ENCODE assay signal across 1 cellular context in genomic region chr1:18901147-18901951, GRCh38.
A peak's percentile ranks its signal among the peaks of the same experiment; 100 is the strongest.
TF ChIP-seq lines count a peak whose summit lies in the region.

No MANE protein-coding gene starts in this region.

TF ChIP-seq in HepG2, 621 proteins besides CTCF, POLR2A, EP300 and RAD21 (continued from another document and continues in another):
- peak; percentile 89 for TF ChIP-seq HNF4A (CRISPR knock-in tag; IDR thresholded peaks at IDR 0.05)
- peak; percentile 63; the same call in 1 of the 2 replicates for TF ChIP-seq ZNF12 (CRISPR knock-in tag; IDR thresholded peaks at IDR 0.05)
- no peak for TF ChIP-seq ZNF253 (CRISPR knock-in tag; IDR thresholded peaks at IDR 0.05; ENCODE audit: borderline replicate concordance)
- TF ChIP-seq ETV6 (CRISPR knock-in tag; conservative IDR thresholded peaks at IDR 0.05): no peak
- TF ChIP-seq, protein P1, sequence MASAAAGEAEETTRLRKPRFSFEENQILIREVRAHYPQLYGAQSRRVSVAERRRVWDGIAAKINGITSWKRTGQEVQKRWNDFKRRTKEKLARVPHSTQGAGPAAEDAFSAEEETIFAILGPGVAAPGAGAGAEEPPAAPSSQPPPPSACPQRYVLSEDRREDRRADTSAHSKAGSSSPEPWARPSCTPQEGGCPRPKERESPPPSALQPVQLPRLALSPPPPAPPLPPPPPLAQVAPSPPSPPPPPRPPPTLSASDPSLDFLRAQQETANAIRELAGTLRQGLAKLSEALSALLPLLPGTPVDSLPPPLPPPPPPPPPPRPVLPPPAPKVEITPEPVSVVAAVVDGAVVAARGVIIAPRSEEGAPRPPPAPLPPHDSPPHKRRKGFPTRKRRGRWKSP (CRISPR knock-in tag; IDR thresholded peaks at IDR 0.05): 0 out of 2 replicates have a peak, but pooled peaks have one; percentile 31
- TF ChIP-seq SIX1 (CRISPR knock-in tag; IDR thresholded peaks at IDR 0.05; ENCODE audit: borderline replicate concordance): no peak
- peak; percentile 80; the same call in 1 of the 2 replicates for TF ChIP-seq DPF2 (CRISPR knock-in tag; IDR thresholded peaks at IDR 0.05; ENCODE audit: borderline replicate concordance, low read depth)
- TF ChIP-seq MAFG (CRISPR knock-in tag; IDR thresholded peaks at IDR 0.05): no peak
- TF ChIP-seq NR2F6 (IDR thresholded peaks at IDR 0.05): peak; percentile 99
- peak; percentile 100 for TF ChIP-seq NR2F6 (CRISPR knock-in tag; IDR thresholded peaks at IDR 0.05)
- no peak; the same call in 1 of the 2 replicates for TF ChIP-seq ARHGAP35 (CRISPR knock-in tag; IDR thresholded peaks at IDR 0.05; ENCODE audit: borderline replicate concordance)
- TF ChIP-seq IKZF1 (IDR thresholded peaks at IDR 0.05): no peak
- TF ChIP-seq SNAPC2 (CRISPR knock-in tag; IDR thresholded peaks at IDR 0.05): no peak
- TF ChIP-seq, protein P2, sequence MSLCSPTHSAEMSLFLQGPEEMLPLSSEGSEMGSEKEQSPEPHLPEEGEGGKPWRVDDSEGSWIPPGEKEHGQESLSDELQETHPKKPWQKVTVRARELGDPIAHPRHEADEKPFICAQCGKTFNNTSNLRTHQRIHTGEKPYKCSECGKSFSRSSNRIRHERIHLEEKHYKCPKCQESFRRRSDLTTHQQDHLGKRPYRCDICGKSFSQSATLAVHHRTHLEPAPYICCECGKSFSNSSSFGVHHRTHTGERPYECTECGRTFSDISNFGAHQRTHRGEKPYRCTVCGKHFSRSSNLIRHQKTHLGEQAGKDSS (CRISPR knock-in tag; IDR thresholded peaks at IDR 0.05; ENCODE audit: borderline replicate concordance, low read depth): peak; percentile 84; the same call in 1 of the 2 replicates
- no peak; the same call in 1 of the 2 replicates for TF ChIP-seq ZNF629 (CRISPR knock-in tag; conservative IDR thresholded peaks at IDR 0.05)
- TF ChIP-seq TRIM24 (CRISPR knock-in tag; IDR thresholded peaks at IDR 0.05): no peak
- no peak for TF ChIP-seq ZNF790 (CRISPR knock-in tag; IDR thresholded peaks at IDR 0.05; ENCODE audit: borderline replicate concordance)
- TF ChIP-seq ZNF468 (CRISPR knock-in tag; IDR thresholded peaks at IDR 0.05): no peak
- TF ChIP-seq HOXA5 (CRISPR knock-in tag; IDR thresholded peaks at IDR 0.05): 0 out of 2 replicates have a peak, but pooled peaks have one; percentile 37
- no peak for TF ChIP-seq ZNF143 (CRISPR knock-in tag; IDR thresholded peaks at IDR 0.05)
- TF ChIP-seq ZNF552 (CRISPR knock-in tag; IDR thresholded peaks at IDR 0.05; ENCODE audit: borderline replicate concordance): no peak
- TF ChIP-seq RAD51 (IDR thresholded peaks at IDR 0.05; ENCODE audit: borderline replicate concordance): no peak
- TF ChIP-seq KLF16 (CRISPR knock-in tag; IDR thresholded peaks at IDR 0.05): peak in 1 of 2 experiments; percentile 68; a peak in 1 of 4 replicates
- TF ChIP-seq SIX4 (CRISPR knock-in tag; IDR thresholded peaks at IDR 0.05): no peak
- no peak for TF ChIP-seq ZNF354B (CRISPR knock-in tag; IDR thresholded peaks at IDR 0.05)
- TF ChIP-seq ATM (IDR thresholded peaks at IDR 0.05; ENCODE audit: borderline replicate concordance): no peak
- TF ChIP-seq PAWR (CRISPR knock-in tag; IDR thresholded peaks at IDR 0.05; ENCODE audit: borderline replicate concordance): no peak
- TF ChIP-seq ETV5 (CRISPR knock-in tag; IDR thresholded peaks at IDR 0.05; ENCODE audit: borderline replicate concordance): peak; percentile 82
- no peak for TF ChIP-seq ZNF720 (CRISPR knock-in tag; IDR thresholded peaks at IDR 0.05)
- peak; percentile 99 for TF ChIP-seq ZNF264 (CRISPR knock-in tag; IDR thresholded peaks at IDR 0.05)
- peak; percentile 79; the same call in 1 of the 2 replicates for TF ChIP-seq MYC (CRISPR knock-in tag; IDR thresholded peaks at IDR 0.05; ENCODE audit: borderline replicate concordance)
- no peak for TF ChIP-seq ZNF234 (CRISPR knock-in tag; conservative IDR thresholded peaks at IDR 0.05)
- peak; percentile 82 for TF ChIP-seq HOXA3 (CRISPR knock-in tag; IDR thresholded peaks at IDR 0.05)
- TF ChIP-seq ZMYM2 (CRISPR knock-in tag; IDR thresholded peaks at IDR 0.05): no peak
- no peak for TF ChIP-seq MLLT10 (CRISPR knock-in tag; IDR thresholded peaks at IDR 0.05)
- TF ChIP-seq FOXP1 (IDR thresholded peaks at IDR 0.05): no peak
- peak; percentile 82 for TF ChIP-seq FOXP1 (CRISPR knock-in tag; IDR thresholded peaks at IDR 0.05)
- peak; percentile 88 for TF ChIP-seq FOXP4 (CRISPR knock-in tag; IDR thresholded peaks at IDR 0.05)
- no peak for TF ChIP-seq ZNF333 (CRISPR knock-in tag; IDR thresholded peaks at IDR 0.05; ENCODE audit: borderline replicate concordance)
- no peak for TF ChIP-seq SRSF9 (IDR thresholded peaks at IDR 0.05; ENCODE audit: borderline replicate concordance, insufficient read depth, low read depth, low read length, poor library complexity, severe bottlenecking)
- TF ChIP-seq ZNF160 (CRISPR knock-in tag; IDR thresholded peaks at IDR 0.05): peak; percentile 37; the same call in 1 of the 2 replicates
- peak; percentile 73 for TF ChIP-seq POLR2G (IDR thresholded peaks at IDR 0.05; ENCODE audit: low read depth, low read length)
- TF ChIP-seq ZNF180 (CRISPR knock-in tag; IDR thresholded peaks at IDR 0.05; ENCODE audit: borderline replicate concordance, low read depth): no peak
- TF ChIP-seq PAX8 (CRISPR knock-in tag; IDR thresholded peaks at IDR 0.05; ENCODE audit: borderline replicate concordance): no peak
- peak; percentile 77 for TF ChIP-seq TFE3 (CRISPR knock-in tag; IDR thresholded peaks at IDR 0.05)
- TF ChIP-seq, protein P3, sequence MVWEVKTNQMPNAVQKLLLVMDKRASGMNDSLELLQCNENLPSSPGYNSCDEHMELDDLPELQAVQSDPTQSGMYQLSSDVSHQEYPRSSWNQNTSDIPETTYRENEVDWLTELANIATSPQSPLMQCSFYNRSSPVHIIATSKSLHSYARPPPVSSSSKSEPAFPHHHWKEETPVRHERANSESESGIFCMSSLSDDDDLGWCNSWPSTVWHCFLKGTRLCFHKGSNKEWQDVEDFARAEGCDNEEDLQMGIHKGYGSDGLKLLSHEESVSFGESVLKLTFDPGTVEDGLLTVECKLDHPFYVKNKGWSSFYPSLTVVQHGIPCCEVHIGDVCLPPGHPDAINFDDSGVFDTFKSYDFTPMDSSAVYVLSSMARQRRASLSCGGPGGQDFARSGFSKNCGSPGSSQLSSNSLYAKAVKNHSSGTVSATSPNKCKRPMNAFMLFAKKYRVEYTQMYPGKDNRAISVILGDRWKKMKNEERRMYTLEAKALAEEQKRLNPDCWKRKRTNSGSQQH (CRISPR knock-in tag; IDR thresholded peaks at IDR 0.05; ENCODE audit: low read depth): peak; percentile 95
- no peak for TF ChIP-seq IRX3 (CRISPR knock-in tag; IDR thresholded peaks at IDR 0.05; ENCODE audit: borderline replicate concordance, low read depth)
- TF ChIP-seq, protein P4, sequence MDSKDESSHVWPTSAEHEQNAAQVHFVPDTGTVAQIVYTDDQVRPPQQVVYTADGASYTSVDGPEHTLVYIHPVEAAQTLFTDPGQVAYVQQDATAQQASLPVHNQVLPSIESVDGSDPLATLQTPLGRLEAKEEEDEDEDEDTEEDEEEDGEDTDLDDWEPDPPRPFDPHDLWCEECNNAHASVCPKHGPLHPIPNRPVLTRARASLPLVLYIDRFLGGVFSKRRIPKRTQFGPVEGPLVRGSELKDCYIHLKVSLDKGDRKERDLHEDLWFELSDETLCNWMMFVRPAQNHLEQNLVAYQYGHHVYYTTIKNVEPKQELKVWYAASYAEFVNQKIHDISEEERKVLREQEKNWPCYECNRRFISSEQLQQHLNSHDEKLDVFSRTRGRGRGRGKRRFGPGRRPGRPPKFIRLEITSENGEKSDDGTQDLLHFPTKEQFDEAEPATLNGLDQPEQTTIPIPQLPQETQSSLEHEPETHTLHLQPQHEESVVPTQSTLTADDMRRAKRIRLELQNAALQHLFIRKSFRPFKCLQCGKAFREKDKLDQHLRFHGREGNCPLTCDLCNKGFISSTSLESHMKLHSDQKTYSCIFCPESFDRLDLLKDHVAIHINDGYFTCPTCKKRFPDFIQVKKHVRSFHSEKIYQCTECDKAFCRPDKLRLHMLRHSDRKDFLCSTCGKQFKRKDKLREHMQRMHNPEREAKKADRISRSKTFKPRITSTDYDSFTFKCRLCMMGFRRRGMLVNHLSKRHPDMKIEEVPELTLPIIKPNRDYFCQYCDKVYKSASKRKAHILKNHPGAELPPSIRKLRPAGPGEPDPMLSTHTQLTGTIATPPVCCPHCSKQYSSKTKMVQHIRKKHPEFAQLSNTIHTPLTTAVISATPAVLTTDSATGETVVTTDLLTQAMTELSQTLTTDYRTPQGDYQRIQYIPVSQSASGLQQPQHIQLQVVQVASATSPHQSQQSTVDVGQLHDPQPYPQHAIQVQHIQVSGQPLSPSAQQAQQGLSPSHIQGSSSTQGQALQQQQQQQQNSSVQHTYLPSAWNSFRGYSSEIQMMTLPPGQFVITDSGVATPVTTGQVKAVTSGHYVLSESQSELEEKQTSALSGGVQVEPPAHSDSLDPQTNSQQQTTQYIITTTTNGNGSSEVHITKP (CRISPR knock-in tag; IDR thresholded peaks at IDR 0.05; ENCODE audit: low read depth): peak; percentile 94
- TF ChIP-seq HMG20A (CRISPR knock-in tag; IDR thresholded peaks at IDR 0.05; ENCODE audit: borderline replicate concordance): peak; percentile 84
- no peak for TF ChIP-seq ZNF7 (CRISPR knock-in tag; IDR thresholded peaks at IDR 0.05)
- TF ChIP-seq ADNP (CRISPR knock-in tag; IDR thresholded peaks at IDR 0.05): no peak
- peak; percentile 96 for TF ChIP-seq HIC2 (CRISPR knock-in tag; IDR thresholded peaks at IDR 0.05; ENCODE audit: low read depth)
- TF ChIP-seq, protein P5, sequence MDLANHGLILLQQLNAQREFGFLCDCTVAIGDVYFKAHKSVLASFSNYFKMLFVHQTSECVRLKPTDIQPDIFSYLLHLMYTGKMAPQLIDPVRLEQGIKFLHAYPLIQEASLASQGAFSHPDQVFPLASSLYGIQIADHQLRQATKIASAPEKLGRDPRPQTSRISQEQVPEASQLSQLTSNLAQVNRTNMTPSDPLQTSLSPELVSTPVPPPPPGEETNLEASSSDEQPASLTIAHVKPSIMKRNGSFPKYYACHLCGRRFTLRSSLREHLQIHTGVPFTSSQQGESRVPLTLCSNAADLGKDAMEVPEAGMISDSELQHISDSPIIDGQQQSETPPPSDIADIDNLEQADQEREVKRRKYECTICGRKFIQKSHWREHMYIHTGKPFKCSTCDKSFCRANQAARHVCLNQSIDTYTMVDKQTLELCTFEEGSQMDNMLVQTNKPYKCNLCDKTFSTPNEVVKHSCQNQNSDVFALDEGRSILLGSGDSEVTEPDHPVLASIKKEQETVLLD (CRISPR knock-in tag; IDR thresholded peaks at IDR 0.05; ENCODE audit: low read depth): 0 out of 2 replicates have a peak, but pooled peaks have one; percentile 28
- TF ChIP-seq, protein P6, sequence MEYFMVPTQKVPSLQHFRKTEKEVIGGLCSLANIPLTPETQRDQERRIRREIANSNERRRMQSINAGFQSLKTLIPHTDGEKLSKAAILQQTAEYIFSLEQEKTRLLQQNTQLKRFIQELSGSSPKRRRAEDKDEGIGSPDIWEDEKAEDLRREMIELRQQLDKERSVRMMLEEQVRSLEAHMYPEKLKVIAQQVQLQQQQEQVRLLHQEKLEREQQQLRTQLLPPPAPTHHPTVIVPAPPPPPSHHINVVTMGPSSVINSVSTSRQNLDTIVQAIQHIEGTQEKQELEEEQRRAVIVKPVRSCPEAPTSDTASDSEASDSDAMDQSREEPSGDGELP (IDR thresholded peaks at IDR 0.05; ENCODE audit: borderline replicate concordance, low read depth): peak; percentile 73; the same call in 1 of the 2 replicates
- TF ChIP-seq GABPB1 (CRISPR knock-in tag; IDR thresholded peaks at IDR 0.05): peak; percentile 48
- TF ChIP-seq MBNL3 (CRISPR knock-in tag; conservative IDR thresholded peaks at IDR 0.05): no peak
- no peak for TF ChIP-seq ZFP90 (CRISPR knock-in tag; IDR thresholded peaks at IDR 0.05; ENCODE audit: borderline replicate concordance)
